1 cellular context compared by ENCODE assay signal in genomic region chr2:200861617-200862016, GRCh38.
TF ChIP-seq lines count a peak whose summit lies in the region.

No MANE protein-coding gene starts in this region.

TF ChIP-seq in A549, 52 proteins besides CTCF, POLR2A, EP300 and RAD21 (continued from another document):
- TF ChIP-seq CHD2 (IDR thresholded peaks at IDR 0.05; ENCODE audit: low read length, partially characterized antibody) = no peak
- TF ChIP-seq RFX5 (IDR thresholded peaks at IDR 0.05) = no peak
- no peak for TF ChIP-seq CEBPB (IDR thresholded peaks at IDR 0.05)
- TF ChIP-seq, protein P1, sequence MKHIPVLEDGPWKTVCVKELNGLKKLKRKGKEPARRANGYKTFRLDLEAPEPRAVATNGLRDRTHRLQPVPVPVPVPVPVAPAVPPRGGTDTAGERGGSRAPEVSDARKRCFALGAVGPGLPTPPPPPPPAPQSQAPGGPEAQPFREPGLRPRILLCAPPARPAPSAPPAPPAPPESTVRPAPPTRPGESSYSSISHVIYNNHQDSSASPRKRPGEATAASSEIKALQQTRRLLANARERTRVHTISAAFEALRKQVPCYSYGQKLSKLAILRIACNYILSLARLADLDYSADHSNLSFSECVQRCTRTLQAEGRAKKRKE (CRISPR knock-in tag; IDR thresholded peaks at IDR 0.05; ENCODE audit: low read depth) = no peak
- TF ChIP-seq TP53 (CRISPR knock-in tag; IDR thresholded peaks at IDR 0.05) = no peak
- no peak for TF ChIP-seq SREBF2 (IDR thresholded peaks at IDR 0.05)
- TF ChIP-seq RCOR1 (IDR thresholded peaks at IDR 0.05; ENCODE audit: low read depth, low read length) = no peak
- TF ChIP-seq, protein P2, sequence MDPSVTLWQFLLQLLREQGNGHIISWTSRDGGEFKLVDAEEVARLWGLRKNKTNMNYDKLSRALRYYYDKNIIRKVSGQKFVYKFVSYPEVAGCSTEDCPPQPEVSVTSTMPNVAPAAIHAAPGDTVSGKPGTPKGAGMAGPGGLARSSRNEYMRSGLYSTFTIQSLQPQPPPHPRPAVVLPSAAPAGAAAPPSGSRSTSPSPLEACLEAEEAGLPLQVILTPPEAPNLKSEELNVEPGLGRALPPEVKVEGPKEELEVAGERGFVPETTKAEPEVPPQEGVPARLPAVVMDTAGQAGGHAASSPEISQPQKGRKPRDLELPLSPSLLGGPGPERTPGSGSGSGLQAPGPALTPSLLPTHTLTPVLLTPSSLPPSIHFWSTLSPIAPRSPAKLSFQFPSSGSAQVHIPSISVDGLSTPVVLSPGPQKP (IDR thresholded peaks at IDR 0.05; ENCODE audit: low read depth, low read length) = no peak
- no peak for TF ChIP-seq CBX8 (IDR thresholded peaks at IDR 0.05)
- TF ChIP-seq, protein P3, sequence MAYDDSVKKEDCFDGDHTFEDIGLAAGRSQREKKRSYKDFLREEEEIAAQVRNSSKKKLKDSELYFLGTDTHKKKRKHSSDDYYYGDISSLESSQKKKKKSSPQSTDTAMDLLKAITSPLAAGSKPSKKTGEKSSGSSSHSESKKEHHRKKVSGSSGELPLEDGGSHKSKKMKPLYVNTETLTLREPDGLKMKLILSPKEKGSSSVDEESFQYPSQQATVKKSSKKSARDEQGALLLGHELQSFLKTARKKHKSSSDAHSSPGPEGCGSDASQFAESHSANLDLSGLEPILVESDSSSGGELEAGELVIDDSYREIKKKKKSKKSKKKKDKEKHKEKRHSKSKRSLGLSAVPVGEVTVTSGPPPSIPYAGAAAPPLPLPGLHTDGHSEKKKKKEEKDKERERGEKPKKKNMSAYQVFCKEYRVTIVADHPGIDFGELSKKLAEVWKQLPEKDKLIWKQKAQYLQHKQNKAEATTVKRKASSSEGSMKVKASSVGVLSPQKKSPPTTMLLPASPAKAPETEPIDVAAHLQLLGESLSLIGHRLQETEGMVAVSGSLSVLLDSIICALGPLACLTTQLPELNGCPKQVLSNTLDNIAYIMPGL (CRISPR knock-in tag; IDR thresholded peaks at IDR 0.05; ENCODE audit: borderline replicate concordance) = no peak
- no peak for TF ChIP-seq EHMT2 (IDR thresholded peaks at IDR 0.05; ENCODE audit: low read depth)
TF ChIP-seq in A549: peak in this region for 0.
